ENCODE assay signal across 33 cellular contexts in the genomic region with DNA sequence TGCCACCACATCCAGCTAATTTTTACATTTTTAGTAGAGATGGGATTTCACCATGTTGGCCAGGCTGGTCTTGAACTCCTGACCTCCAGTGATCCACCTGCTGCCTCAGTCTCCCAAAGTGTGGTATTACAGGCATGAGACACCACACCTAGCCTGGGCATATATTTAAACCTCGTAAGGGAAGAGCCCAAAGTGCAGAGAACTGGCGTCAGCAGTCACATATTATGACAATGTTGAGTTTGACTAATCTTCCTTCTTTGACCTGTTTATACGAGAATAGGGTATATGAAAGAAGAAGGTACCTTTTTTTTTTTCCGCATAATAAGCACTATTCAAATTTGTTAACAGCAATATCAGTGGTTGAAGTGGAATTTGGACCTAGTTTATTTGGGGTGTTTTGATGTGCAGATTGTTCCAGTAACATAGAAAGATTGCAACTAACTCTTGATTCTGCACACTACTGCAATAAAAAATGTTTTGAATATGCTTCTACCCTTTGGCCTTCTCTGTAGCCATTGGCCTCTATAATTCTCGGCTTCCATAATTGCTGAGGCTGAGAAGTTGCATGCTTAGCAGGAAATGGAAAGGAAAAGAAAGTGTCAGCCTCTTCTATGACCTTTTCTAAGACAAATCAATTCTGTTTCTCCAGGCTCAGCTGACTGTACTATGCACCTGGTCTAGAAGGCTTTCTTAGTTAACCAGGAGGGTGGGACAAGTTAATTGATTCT.
"Had no signal": no experiment of that assay in that cellular context is flagged by ENCODE, and none has a peak within 500 bp of the region (broad histone marks: within the 10 kb centered on the region; RNA-seq: fewer than 3 reads in every experiment).

No MANE protein-coding gene starts in this region.

- H3K36me3 ChIP-seq: adrenal gland, breast epithelium, SJCRH30 had no signal

- H3K4me1 ChIP-seq: adrenal gland, body of pancreas, breast epithelium, SJCRH30 had no signal

- H3K27ac ChIP-seq: adrenal gland, body of pancreas, breast epithelium, SJCRH30, SK-N-MC had no signal

- H3K27me3 ChIP-seq: adrenal gland, body of pancreas, breast epithelium, SJCRH30 had no signal

- H3K27ac Mint-ChIP-seq: activated CD4-positive, alpha-beta T cell treated with anti-CD3 and anti-CD28 coated beads for 36 hours; activated CD4-positive, alpha-beta T cell treated with anti-CD3 and anti-CD28 coated beads, Interleukin-2, amount 10 ng/mL, durations not matched to agents 7 days and 5 days; activated CD8-positive, alpha-beta T cell treated with anti-CD3 and anti-CD28 coated beads, Interleukin-2, amount 10 ng/mL, durations not matched to agents 7 days and 5 days; activated naive CD4-positive, alpha-beta T cell treated with anti-CD3 and anti-CD28 coated beads for 36 hours; activated naive CD4-positive, alpha-beta T cell treated with anti-CD3 and anti-CD28 coated beads, Interleukin-2, amount 50 U/mL, for 72 hours; activated T-cell treated with anti-CD3 and anti-CD28 coated beads, Interleukin-2, amount 50 U/mL, for 24 hours; activated T-helper 2 cell treated with anti-CD3 and anti-CD28 coated beads, Interferon-gamma antibody, Interleukin-2, Interleukin-4, amounts not matched to agents 10 μg/mL and 5 μg/mL and 100 μg/mL, durations not matched to agents 14 hours and 24 hours and 36 hours; T-helper 1 cell treated with Interleukin-12 subunit alpha and Interleukin-12 subunit beta and Interleukin-4 antibody, amounts not matched to agents 30 μg/mL and 1 μg/mL, for 36 hours; T-helper 2 cell treated with Interferon-gamma antibody and Interleukin-4, amounts not matched to agents 5 μg/mL and 100 μg/mL, for 36 hours had no signal

- H3K4me3 Mint-ChIP-seq: activated CD4-positive, alpha-beta T cell treated with anti-CD3 and anti-CD28 coated beads for 36 hours; activated CD4-positive, alpha-beta T cell treated with anti-CD3 and anti-CD28 coated beads, Interleukin-2, amount 10 ng/mL, durations not matched to agents 7 days and 5 days; activated CD8-positive, alpha-beta T cell treated with anti-CD3 and anti-CD28 coated beads, Interleukin-2, amount 10 ng/mL, durations not matched to agents 7 days and 5 days; activated naive CD4-positive, alpha-beta T cell treated with anti-CD3 and anti-CD28 coated beads for 36 hours; activated T-cell treated with anti-CD3 and anti-CD28 coated beads, Interleukin-2, amount 50 U/mL, for 24 hours; T-helper 1 cell treated with Interleukin-12 subunit alpha and Interleukin-12 subunit beta and Interleukin-4 antibody, amounts not matched to agents 30 μg/mL and 1 μg/mL, for 36 hours; T-helper 2 cell treated with Interferon-gamma antibody and Interleukin-4, amounts not matched to agents 5 μg/mL and 100 μg/mL, for 36 hours had no signal

- FAIRE-seq: astrocyte, RCC 7860, TTC549 had no signal

- H3K9me3 ChIP-seq: adrenal gland, body of pancreas, SJCRH30 had no signal

- DNase-seq: activated CD4-positive, alpha-beta T cell treated with anti-CD3 and anti-CD28 coated beads for 36 hours; activated CD4-positive, alpha-beta T cell treated with anti-CD3 and anti-CD28 coated beads, Interleukin-2, amount 10 ng/mL, durations not matched to agents 7 days and 5 days; activated CD4-positive, alpha-beta T cell treated with anti-CD3 and anti-CD28 coated beads, Interleukin-2, amount 50 U/mL, for 48 hours; activated CD8-positive, alpha-beta T cell treated with anti-CD3 and anti-CD28 coated beads, Interleukin-2, amount 10 ng/mL, durations not matched to agents 7 days and 5 days; activated gamma-delta T cell treated with Interleukin-2 at 50 U/mL for 16 hours; activated naive CD4-positive, alpha-beta T cell treated with anti-CD3 and anti-CD28 coated beads for 36 hours; activated T-cell treated with anti-CD3 and anti-CD28 coated beads, Interleukin-2, amount 50 U/mL, for 24 hours; adrenal gland; body of pancreas; NCI-H1092 treated with DMSO at 0.1 percent for 48 hours; NCI-H1417; NCI-H146; NCI-H187; NCI-H2029 treated with DMSO at 0.1 percent for 48 hours; NCI-H2107; NCI-H2171; NCI-H510A; NCI-H526; NCI-H748 treated with DMSO at 0.1 percent for 48 hours; NK-92 treated with Interleukin-12 subunit alpha and Interleukin-12 subunit beta, amount 100 ng/mL, for 24 hours; PC-3; Right ventricle myocardium superior; SJCRH30 had no signal

- H3K4me3 ChIP-seq: adrenal gland, body of pancreas, breast epithelium, SJCRH30, SK-N-MC had no signal

- ATAC-seq: activated CD4-positive, alpha-beta T cell treated with anti-CD3 and anti-CD28 coated beads for 36 hours; activated CD4-positive, CD25-positive, alpha-beta regulatory T cell treated with anti-CD3 and anti-CD28 coated beads, Interleukin-2, amount 50 U/mL, for 24 hours; activated CD8-positive, alpha-beta T cell treated with anti-CD3 and anti-CD28 coated beads, Interleukin-2, amount 10 ng/mL, durations not matched to agents 7 days and 5 days; activated naive CD4-positive, alpha-beta T cell treated with anti-CD3 and anti-CD28 coated beads, Interleukin-2, amount 50 U/mL, for 72 hours; body of pancreas; PC-3 had no signal

- H3K4me1 Mint-ChIP-seq: activated CD4-positive, alpha-beta T cell treated with anti-CD3 and anti-CD28 coated beads, Interleukin-2, amount 10 ng/mL, durations not matched to agents 7 days and 5 days had no signal
